8 cellular contexts compared by ENCODE assay signal in genomic region chr22:23984430-23984829, GRCh38. TPM values are rescaled to one million over a fixed set of nuclear protein-coding genes. Genes with fewer than 3 reads are reported as not detected.
DNase-seq lines count a peak whose midpoint lies in the region; ATAC-seq and TF ChIP-seq lines count a peak whose summit lies in the region.

No MANE protein-coding gene starts in this region.

- H3K4me1 Mint-ChIP-seq in GM23338 = peaks cover 21% of the 10 kb centered on the region
- H3K4me1 Mint-ChIP-seq in stimulated activated naive B cell treated with anti-CD40 and anti-IgM and Interleukin-4, amounts not matched to agents 10 μg/mL and 1 μg/mL and 100 μg/mL, for 72 hours = peaks cover 2 to 5% of the 10 kb centered on the region in 2 donors

- H2AFZ ChIP-seq in GM23338 = no peak overlapping the region

- peaks cover 4% of the 10 kb centered on the region; the same call in 2 of the 3 replicates for H3K9me3 Mint-ChIP-seq in GM23338
- peaks cover 0 to 3% of the 10 kb centered on the region in 2 donors for H3K9me3 Mint-ChIP-seq in stimulated activated naive B cell treated with anti-CD40 and anti-IgM and Interleukin-4, amounts not matched to agents 10 μg/mL and 1 μg/mL and 100 μg/mL, for 72 hours

- TF ChIP-seq CTCF in GM23338 (conservative IDR thresholded peaks at IDR 0.05; ENCODE audit: low read depth in 2 of 2) (peak; percentile 26 to 70; a peak in 3 of 4 replicates), fibroblast of mammary gland (conservative IDR thresholded peaks at IDR 0.05; ENCODE audit: control insufficient read depth, insufficient read depth, low read depth, low read length) (peak; percentile 77), uterus (IDR thresholded peaks at IDR 0.05) (peak in 2 of 4 experiments; percentile 38 to 41)

- no peak overlapping the region for H3K4me2 ChIP-seq in GM23338

- intact Hi-C loops in uterus (cut with DNase I; ENCODE audit: low total_unique reads) = no loop called here

- H3K4me3 ChIP-seq in GM23338 (no peak overlapping the region), fibroblast of mammary gland (ENCODE audit: control insufficient read depth, low read depth, low read length) (no peak overlapping the region), uterus (no peak overlapping the region)

- H3K27me3 ChIP-seq in GM23338 (ENCODE audit: insufficient read depth) (no peaks in the 10 kb centered on the region), uterus (no peaks in the 10 kb centered on the region)

- H3K36me3 ChIP-seq in GM23338 (ENCODE audit: insufficient read depth) (no peaks in the 10 kb centered on the region), uterus (no peaks in the 10 kb centered on the region)

- H3K79me2 ChIP-seq in GM23338 (replicated peaks; ENCODE audit: insufficient read depth) = no peaks in the 10 kb centered on the region

- H3K27me3 Mint-ChIP-seq in GM23338 (ENCODE audit: insufficient read depth, low read depth, poor library complexity) = peaks cover 8% of the 10 kb centered on the region
- peaks cover 3 to 5% of the 10 kb centered on the region in 2 donors for H3K27me3 Mint-ChIP-seq in stimulated activated naive B cell treated with anti-CD40 and anti-IgM and Interleukin-4, amounts not matched to agents 10 μg/mL and 1 μg/mL and 100 μg/mL, for 72 hours

- DNase-seq in A172 (ENCODE audit: low spot score) (peak; percentile 20), GM23338 (ENCODE audit: low spot score) (peak; percentile 21), fibroblast of mammary gland (ENCODE audit: low read depth) (peak; percentile 53), NCI-H1048 (lab: John Stamatoyannopoulos, UW) (no peak), uterus (no peak)
- peak; percentile 26 for DNase-seq in stimulated activated naive B cell treated with anti-CD40 and anti-IgM and Interleukin-4, amounts not matched to agents 10 μg/mL and 1 μg/mL and 100 μg/mL, for 72 hours

- H3K27ac Mint-ChIP-seq in GM23338 = peak overlapping the region; percentile 92
- H3K27ac Mint-ChIP-seq in stimulated activated naive B cell treated with anti-CD40 and anti-IgM and Interleukin-4, amounts not matched to agents 10 μg/mL and 1 μg/mL and 100 μg/mL, for 72 hours = no peak overlapping the region

- no peaks in the 10 kb centered on the region for H3K9me3 ChIP-seq in uterus

- ATAC-seq in GM23338 (peak; percentile 58), SK-N-SH treated with all-trans-retinoic acid at 6 μM for 48 hours (peak; percentile 60), HG02623 (IDR thresholded peaks at IDR 0.05; ENCODE audit: unreplicated experiment) (no peak)
- ATAC-seq in stimulated activated naive B cell treated with anti-CD40 and anti-IgM and Interleukin-4, amounts not matched to agents 10 μg/mL and 1 μg/mL and 100 μg/mL, for 72 hours (replicated peaks) = peak; percentile 79 to 88

- H3K4me1 ChIP-seq in GM23338 (ENCODE audit: insufficient read depth) (no peaks in the 10 kb centered on the region), uterus (no peaks in the 10 kb centered on the region)

- TF ChIP-seq POLR2A in uterus (IDR thresholded peaks at IDR 0.05) = no peak

- H4K20me1 ChIP-seq in GM23338 (replicated peaks; ENCODE audit: insufficient read depth) = no peaks in the 10 kb centered on the region

- H3F3A ChIP-seq in GM23338 (replicated peaks; ENCODE audit: low read depth) = no peaks in the 10 kb centered on the region

- H3K36me3 Mint-ChIP-seq in GM23338 (ENCODE audit: low read depth) = peaks cover 4% of the 10 kb centered on the region; the same call in 2 of the 3 replicates
- no peaks in the 10 kb centered on the region for H3K36me3 Mint-ChIP-seq in stimulated activated naive B cell treated with anti-CD40 and anti-IgM and Interleukin-4, amounts not matched to agents 10 μg/mL and 1 μg/mL and 100 μg/mL, for 72 hours

- H3K4me3 Mint-ChIP-seq in GM23338 = peak overlapping the region; percentile 42; the same call in 2 of the 3 replicates
- H3K4me3 Mint-ChIP-seq in stimulated activated naive B cell treated with anti-CD40 and anti-IgM and Interleukin-4, amounts not matched to agents 10 μg/mL and 1 μg/mL and 100 μg/mL, for 72 hours = no peak overlapping the region

- H3K9me2 ChIP-seq in GM23338 (ENCODE audit: insufficient read depth) = no peaks in the 10 kb centered on the region

- H3K27ac ChIP-seq in GM23338 (ENCODE audit: low read depth) = no peak overlapping the region
- H3K27ac ChIP-seq in uterus = no peak overlapping the region

TF ChIP-seq in GM23338, 12 proteins besides CTCF, POLR2A, EP300 and RAD21 (continues in another document):
- TF ChIP-seq JUNB (IDR thresholded peaks at IDR 0.05; ENCODE audit: unreplicated experiment) = no peak
- no peak for TF ChIP-seq EZH2phosphoT487 (IDR thresholded peaks at IDR 0.05; ENCODE audit: unreplicated experiment)
- no peak for TF ChIP-seq ZNF114 (CRISPR knock-in tag; IDR thresholded peaks at IDR 0.05)

TF ChIP-seq in SK-N-SH treated with all-trans-retinoic acid at 6 μM for 48 hours, 23 proteins besides CTCF, POLR2A, EP300 and RAD21 (continues in another document):
- TF ChIP-seq PPARA (CRISPR knock-in tag; IDR thresholded peaks at IDR 0.05; ENCODE audit: borderline replicate concordance) (no peak), ZNF565 (CRISPR knock-in tag; conservative IDR thresholded peaks at IDR 0.05; ENCODE audit: low read depth) (no peak), ARNTL (CRISPR knock-in tag; IDR thresholded peaks at IDR 0.05; ENCODE audit: borderline replicate concordance, low read depth) (no peak), PATZ1 (CRISPR knock-in tag; IDR thresholded peaks at IDR 0.05; ENCODE audit: borderline replicate concordance) (no peak), BACH2 (CRISPR knock-in tag; IDR thresholded peaks at IDR 0.05; ENCODE audit: borderline replicate concordance) (no peak), CSRNP3 (CRISPR knock-in tag; IDR thresholded peaks at IDR 0.05) (no peak), POU6F1 (CRISPR knock-in tag; IDR thresholded peaks at IDR 0.05; ENCODE audit: borderline replicate concordance, low read depth) (no peak), RARB (CRISPR knock-in tag; IDR thresholded peaks at IDR 0.05) (no peak), GLIS3 (CRISPR knock-in tag; IDR thresholded peaks at IDR 0.05) (no peak)

RNA-seq across cellular contexts. Expression of gene GSTT2, which starts 4.5 kb away (rescaled TPM):
- not detected in 2 replicates for total RNA-seq in A172 (2014; rRNA removed; shearing (Covaris generic))
- not detected in 2 replicates for total RNA-seq in GM23338 (2014; rRNA removed; shearing (Covaris generic))
- polyA plus RNA-seq in GM23338 (2016; fragmentation: Nextera tagmentation; extraction: Ambion mirVana) = 0.44 and 1.3 TPM in 2 replicates
- total RNA-seq in uterus = not detected

RNA-seq across cellular contexts. Expression of gene DDT, which starts 10.2 kb away (rescaled TPM):
- 78.7 and 124 TPM in 2 replicates for total RNA-seq in A172 (2014; rRNA removed; shearing (Covaris generic))
- 124 and 150 TPM in 2 replicates for total RNA-seq in GM23338 (2014; rRNA removed; shearing (Covaris generic))
- 216 and 232 TPM in 2 replicates for polyA plus RNA-seq in GM23338 (2016; fragmentation: Nextera tagmentation; extraction: Ambion mirVana)
- total RNA-seq in uterus = 10 to 100 TPM; 26.5 to 58.7 (median 48.0) TPM

RNA-seq across cellular contexts. Expression of gene DDTL, which starts 17.7 kb away (rescaled TPM):
- total RNA-seq in A172 (2014; rRNA removed; shearing (Covaris generic)) = 0.79 and 1.2 TPM in 2 replicates
- total RNA-seq in GM23338 (2014; rRNA removed; shearing (Covaris generic)) = 1.5 and 2.1 TPM in 2 replicates
- polyA plus RNA-seq in GM23338 (2016; fragmentation: Nextera tagmentation; extraction: Ambion mirVana) = 3.3 and 3.7 TPM in 2 replicates
- total RNA-seq in uterus = 1 to 10 TPM in 1 of 4 donors, under 1 TPM in 2, not detected in 1; 0.26 to 3.4 (median 0.48) TPM

RNA-seq across cellular contexts. Expression of gene GSTT4, which starts 20.8 kb away (rescaled TPM):
- total RNA-seq in A172 (2014; rRNA removed; shearing (Covaris generic)) = not detected in 2 replicates
- not detected in 2 replicates for total RNA-seq in GM23338 (2014; rRNA removed; shearing (Covaris generic))
- not detected in 2 replicates for polyA plus RNA-seq in GM23338 (2016; fragmentation: Nextera tagmentation; extraction: Ambion mirVana)
- not detected for total RNA-seq in uterus

RNA-seq across cellular contexts. Expression of gene GSTT2B, which starts 23.4 kb away (rescaled TPM):
- 6.3 and 7.5 TPM in 2 replicates for total RNA-seq in A172 (2014; rRNA removed; shearing (Covaris generic))
- 5.7 TPM in 2 replicates for total RNA-seq in GM23338 (2014; rRNA removed; shearing (Covaris generic))
- 16.4 and 17.2 TPM in 2 replicates for polyA plus RNA-seq in GM23338 (2016; fragmentation: Nextera tagmentation; extraction: Ambion mirVana)
- 1 to 10 TPM; 2.1 to 7.6 (median 4.9) TPM for total RNA-seq in uterus

Comparison
In these comparisons a context has a peak if more than half of its experiments do, and no peak if none do; other contexts are left out.
1. DNase-seq: peak in A172 (single experiment), GM23338 (single experiment), fibroblast of mammary gland (single experiment) and stimulated activated naive B cell treated with anti-CD40 and anti-IgM and Interleukin-4, amounts not matched to agents 10 μg/mL and 1 μg/mL and 100 μg/mL, for 72 hours (single experiment); none in NCI-H1048 (single experiment) and uterus (0 of 2).